Comparison of ENCODE assay signal across 2 cellular contexts in the genomic region with DNA sequence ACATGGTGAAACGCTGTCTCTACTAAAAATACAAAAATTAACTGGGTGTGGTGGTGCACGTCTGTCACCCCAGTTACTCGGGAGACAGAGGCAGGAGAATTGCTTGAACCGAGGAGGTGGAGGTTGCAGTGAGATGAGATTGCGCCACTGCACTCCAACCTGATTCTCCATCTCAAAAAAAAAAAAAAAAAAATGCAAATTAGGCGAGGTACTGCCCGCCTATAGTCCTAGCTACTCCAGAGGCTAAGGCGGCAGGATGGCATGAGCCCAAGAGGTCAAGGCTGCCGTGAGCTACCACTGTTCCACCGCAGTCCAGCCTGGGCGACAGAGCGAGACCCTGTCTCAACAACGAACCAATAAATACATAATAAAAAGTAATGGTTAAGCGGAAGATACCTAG.
TF ChIP-seq lines count a peak whose summit lies in the region.

No MANE protein-coding gene starts in this region.

TF ChIP-seq in IMR-90, 13 proteins besides CTCF, POLR2A, EP300 and RAD21:
- TF ChIP-seq MAFK (IDR thresholded peaks at IDR 0.05; ENCODE audit: low read depth, low read length) (no peak), CEBPB (IDR thresholded peaks at IDR 0.05; ENCODE audit: low read depth, low read length) (peak; percentile 32; the same call in 1 of the 2 replicates), MXI1 (IDR thresholded peaks at IDR 0.05; ENCODE audit: borderline replicate concordance, low read depth, low read length) (no peak)
- TF ChIP-seq, protein P1, sequence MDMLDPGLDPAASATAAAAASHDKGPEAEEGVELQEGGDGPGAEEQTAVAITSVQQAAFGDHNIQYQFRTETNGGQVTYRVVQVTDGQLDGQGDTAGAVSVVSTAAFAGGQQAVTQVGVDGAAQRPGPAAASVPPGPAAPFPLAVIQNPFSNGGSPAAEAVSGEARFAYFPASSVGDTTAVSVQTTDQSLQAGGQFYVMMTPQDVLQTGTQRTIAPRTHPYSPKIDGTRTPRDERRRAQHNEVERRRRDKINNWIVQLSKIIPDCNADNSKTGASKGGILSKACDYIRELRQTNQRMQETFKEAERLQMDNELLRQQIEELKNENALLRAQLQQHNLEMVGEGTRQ (IDR thresholded peaks at IDR 0.05; ENCODE audit: low read depth, low read length): no peak

TF ChIP-seq in K562, 482 proteins besides CTCF, POLR2A, EP300 and RAD21:
- TF ChIP-seq GTF2A2 (tag; IDR thresholded peaks at IDR 0.05) (no peak), CXXC5 (CRISPR knock-in tag; IDR thresholded peaks at IDR 0.05) (0 out of 2 replicates have a peak, but pooled peaks have one; percentile 3), ARID2 (IDR thresholded peaks at IDR 0.05) (0 out of 2 replicates have a peak, but pooled peaks have one; percentile 14), ETV1 (tag; conservative IDR thresholded peaks at IDR 0.05; ENCODE audit: low read depth) (no peak), KLF10 (CRISPR knock-in tag; IDR thresholded peaks at IDR 0.05) (no peak), NCOR1 (IDR thresholded peaks at IDR 0.05) (no peak), CBX3 (IDR thresholded peaks at IDR 0.05; ENCODE audit: borderline replicate concordance in 1 of 2, low read length in 2 of 2) (0 out of 3 replicates have a peak, but pooled peaks of 1 of the 2 experiments have one; percentile 1), CTBP1 (IDR thresholded peaks at IDR 0.05; ENCODE audit: borderline replicate concordance) (peak; percentile 16; the same call in 1 of the 2 replicates), CEBPB (tag; IDR thresholded peaks at IDR 0.05) (peak; percentile 95), ARID1B (IDR thresholded peaks at IDR 0.05) (0 out of 2 replicates have a peak, but pooled peaks have one; percentile 14), OTX1 (CRISPR knock-in tag; IDR thresholded peaks at IDR 0.05) (no peak), ZNF384 (IDR thresholded peaks at IDR 0.05; ENCODE audit: low read depth, low read length) (peak; percentile 93), NRF1 (conservative IDR thresholded peaks at IDR 0.05 in 1 of 2, IDR thresholded peaks at IDR 0.05 in 1 of 2) (peak in 1 of 2 experiments; percentile 36; a peak in 2 of 4 replicates), ZNF830 (CRISPR knock-in tag; IDR thresholded peaks at IDR 0.05) (no peak), DDX20 (tag; IDR thresholded peaks at IDR 0.05; ENCODE audit: low read depth) (no peak), MCM2 (IDR thresholded peaks at IDR 0.05; ENCODE audit: low read depth) (no peak), POLR2AphosphoS5 (IDR thresholded peaks at IDR 0.05; ENCODE audit: control insufficient read depth, insufficient read depth, low read depth, low read length) (no peak; the same call in 1 of the 2 replicates), CEBPG (CRISPR knock-in tag; IDR thresholded peaks at IDR 0.05) (peak; percentile 49; the same call in 1 of the 2 replicates), CEBPG (tag; conservative IDR thresholded peaks at IDR 0.05 in 1 of 2, IDR thresholded peaks at IDR 0.05 in 1 of 2) (peak; percentile 40 to 81; a peak in 3 of 4 replicates), HLTF (IDR thresholded peaks at IDR 0.05) (peak; percentile 70; the same call in 1 of the 2 replicates), SUPT5H (IDR thresholded peaks at IDR 0.05) (no peak; the same call in 1 of the 2 replicates)
- TF ChIP-seq, protein P2, sequence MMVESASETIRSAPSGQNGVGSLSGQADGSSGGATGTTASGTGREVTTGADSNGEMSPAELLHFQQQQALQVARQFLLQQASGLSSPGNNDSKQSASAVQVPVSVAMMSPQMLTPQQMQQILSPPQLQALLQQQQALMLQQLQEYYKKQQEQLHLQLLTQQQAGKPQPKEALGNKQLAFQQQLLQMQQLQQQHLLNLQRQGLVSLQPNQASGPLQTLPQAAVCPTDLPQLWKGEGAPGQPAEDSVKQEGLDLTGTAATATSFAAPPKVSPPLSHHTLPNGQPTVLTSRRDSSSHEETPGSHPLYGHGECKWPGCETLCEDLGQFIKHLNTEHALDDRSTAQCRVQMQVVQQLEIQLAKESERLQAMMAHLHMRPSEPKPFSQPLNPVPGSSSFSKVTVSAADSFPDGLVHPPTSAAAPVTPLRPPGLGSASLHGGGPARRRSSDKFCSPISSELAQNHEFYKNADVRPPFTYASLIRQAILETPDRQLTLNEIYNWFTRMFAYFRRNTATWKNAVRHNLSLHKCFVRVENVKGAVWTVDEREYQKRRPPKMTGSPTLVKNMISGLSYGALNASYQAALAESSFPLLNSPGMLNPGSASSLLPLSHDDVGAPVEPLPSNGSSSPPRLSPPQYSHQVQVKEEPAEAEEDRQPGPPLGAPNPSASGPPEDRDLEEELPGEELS (CRISPR knock-in tag; IDR thresholded peaks at IDR 0.05; ENCODE audit: borderline replicate concordance): no peak
- TF ChIP-seq, protein P3, sequence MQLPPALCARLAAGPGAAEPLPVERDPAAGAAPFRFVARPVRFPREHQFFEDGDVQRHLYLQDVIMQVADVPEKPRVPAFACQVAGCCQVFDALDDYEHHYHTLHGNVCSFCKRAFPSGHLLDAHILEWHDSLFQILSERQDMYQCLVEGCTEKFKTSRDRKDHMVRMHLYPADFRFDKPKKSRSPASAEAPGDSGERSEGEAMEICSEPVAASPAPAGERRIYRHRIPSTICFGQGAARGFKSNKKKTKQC (CRISPR knock-in tag; IDR thresholded peaks at IDR 0.05): 0 out of 2 replicates have a peak, but pooled peaks have one; percentile 35
- TF ChIP-seq, protein P4, sequence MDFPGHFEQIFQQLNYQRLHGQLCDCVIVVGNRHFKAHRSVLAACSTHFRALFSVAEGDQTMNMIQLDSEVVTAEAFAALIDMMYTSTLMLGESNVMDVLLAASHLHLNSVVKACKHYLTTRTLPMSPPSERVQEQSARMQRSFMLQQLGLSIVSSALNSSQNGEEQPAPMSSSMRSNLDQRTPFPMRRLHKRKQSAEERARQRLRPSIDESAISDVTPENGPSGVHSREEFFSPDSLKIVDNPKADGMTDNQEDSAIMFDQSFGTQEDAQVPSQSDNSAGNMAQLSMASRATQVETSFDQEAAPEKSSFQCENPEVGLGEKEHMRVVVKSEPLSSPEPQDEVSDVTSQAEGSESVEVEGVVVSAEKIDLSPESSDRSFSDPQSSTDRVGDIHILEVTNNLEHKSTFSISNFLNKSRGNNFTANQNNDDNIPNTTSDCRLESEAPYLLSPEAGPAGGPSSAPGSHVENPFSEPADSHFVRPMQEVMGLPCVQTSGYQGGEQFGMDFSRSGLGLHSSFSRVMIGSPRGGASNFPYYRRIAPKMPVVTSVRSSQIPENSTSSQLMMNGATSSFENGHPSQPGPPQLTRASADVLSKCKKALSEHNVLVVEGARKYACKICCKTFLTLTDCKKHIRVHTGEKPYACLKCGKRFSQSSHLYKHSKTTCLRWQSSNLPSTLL (IDR thresholded peaks at IDR 0.05): no peak
- TF ChIP-seq, protein P5, sequence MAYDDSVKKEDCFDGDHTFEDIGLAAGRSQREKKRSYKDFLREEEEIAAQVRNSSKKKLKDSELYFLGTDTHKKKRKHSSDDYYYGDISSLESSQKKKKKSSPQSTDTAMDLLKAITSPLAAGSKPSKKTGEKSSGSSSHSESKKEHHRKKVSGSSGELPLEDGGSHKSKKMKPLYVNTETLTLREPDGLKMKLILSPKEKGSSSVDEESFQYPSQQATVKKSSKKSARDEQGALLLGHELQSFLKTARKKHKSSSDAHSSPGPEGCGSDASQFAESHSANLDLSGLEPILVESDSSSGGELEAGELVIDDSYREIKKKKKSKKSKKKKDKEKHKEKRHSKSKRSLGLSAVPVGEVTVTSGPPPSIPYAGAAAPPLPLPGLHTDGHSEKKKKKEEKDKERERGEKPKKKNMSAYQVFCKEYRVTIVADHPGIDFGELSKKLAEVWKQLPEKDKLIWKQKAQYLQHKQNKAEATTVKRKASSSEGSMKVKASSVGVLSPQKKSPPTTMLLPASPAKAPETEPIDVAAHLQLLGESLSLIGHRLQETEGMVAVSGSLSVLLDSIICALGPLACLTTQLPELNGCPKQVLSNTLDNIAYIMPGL (CRISPR knock-in tag; IDR thresholded peaks at IDR 0.05): no peak
- TF ChIP-seq, protein P6, sequence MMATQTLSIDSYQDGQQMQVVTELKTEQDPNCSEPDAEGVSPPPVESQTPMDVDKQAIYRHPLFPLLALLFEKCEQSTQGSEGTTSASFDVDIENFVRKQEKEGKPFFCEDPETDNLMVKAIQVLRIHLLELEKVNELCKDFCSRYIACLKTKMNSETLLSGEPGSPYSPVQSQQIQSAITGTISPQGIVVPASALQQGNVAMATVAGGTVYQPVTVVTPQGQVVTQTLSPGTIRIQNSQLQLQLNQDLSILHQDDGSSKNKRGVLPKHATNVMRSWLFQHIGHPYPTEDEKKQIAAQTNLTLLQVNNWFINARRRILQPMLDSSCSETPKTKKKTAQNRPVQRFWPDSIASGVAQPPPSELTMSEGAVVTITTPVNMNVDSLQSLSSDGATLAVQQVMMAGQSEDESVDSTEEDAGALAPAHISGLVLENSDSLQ (IDR thresholded peaks at IDR 0.05): peak; percentile 87
- TF ChIP-seq, protein P7, sequence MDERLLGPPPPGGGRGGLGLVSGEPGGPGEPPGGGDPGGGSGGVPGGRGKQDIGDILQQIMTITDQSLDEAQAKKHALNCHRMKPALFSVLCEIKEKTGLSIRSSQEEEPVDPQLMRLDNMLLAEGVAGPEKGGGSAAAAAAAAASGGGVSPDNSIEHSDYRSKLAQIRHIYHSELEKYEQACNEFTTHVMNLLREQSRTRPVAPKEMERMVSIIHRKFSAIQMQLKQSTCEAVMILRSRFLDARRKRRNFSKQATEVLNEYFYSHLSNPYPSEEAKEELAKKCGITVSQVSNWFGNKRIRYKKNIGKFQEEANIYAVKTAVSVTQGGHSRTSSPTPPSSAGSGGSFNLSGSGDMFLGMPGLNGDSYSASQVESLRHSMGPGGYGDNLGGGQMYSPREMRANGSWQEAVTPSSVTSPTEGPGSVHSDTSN (CRISPR knock-in tag; IDR thresholded peaks at IDR 0.05; ENCODE audit: low read depth): no peak
- TF ChIP-seq, protein P7 (tag; conservative IDR thresholded peaks at IDR 0.05; ENCODE audit: low read depth): no peak
